Comparison of ENCODE assay signal across 19 cellular contexts in genomic region chr9:5760338-5760737, GRCh38.
"Had no signal": no experiment of that assay in that cellular context is flagged by ENCODE, and none has a peak within 500 bp of the region (broad histone marks: within the 10 kb centered on the region; RNA-seq: fewer than 3 reads in every experiment).

No MANE protein-coding gene starts in this region.

- H3K27me3 ChIP-seq: adrenal gland, stomach had no signal

- H3K27ac ChIP-seq: adrenal gland, lower lobe of right lung, stomach had no signal

- H3K9me3 ChIP-seq: adrenal gland, lower lobe of right lung, stomach had no signal

- FAIRE-seq: bronchial epithelial cell, frontal cortex had no signal

- DNase-seq: activated CD4-positive, alpha-beta T cell treated with anti-CD3 and anti-CD28 coated beads, Interleukin-2, amount 50 U/mL, for 1 hour; activated gamma-delta T cell; adrenal gland; cerebellar nuclear complex; cortex of kidney; hypothalamus; islet precursor cell; lower lobe of right lung; nucleus accumbens; stimulated activated CD4-positive, alpha-beta T cell treated with anti-CD3 and anti-CD28 coated beads, Interleukin-4, amount 100 ng/mL, for 24 hours; stomach; T-helper 2 cell had no signal

- H3K27ac Mint-ChIP-seq: nephron; stimulated activated effector memory CD8-positive, alpha-beta T cell treated with anti-CD3 and anti-CD28 coated beads, Interleukin-12 subunit alpha, Interleukin-12 subunit beta, amount 100 ng/mL, for 72 hours; type B pancreatic cell; WTC11 had no signal

- ATAC-seq: lower lobe of right lung; sciatic nerve; stimulated activated effector memory CD8-positive, alpha-beta T cell treated with anti-CD3 and anti-CD28 coated beads, Interleukin-12 subunit alpha, Interleukin-12 subunit beta, amount 100 ng/mL, for 72 hours; WTC11 had no signal

- H3K4me1 Mint-ChIP-seq: stimulated activated effector memory CD8-positive, alpha-beta T cell treated with anti-CD3 and anti-CD28 coated beads, Interleukin-12 subunit alpha, Interleukin-12 subunit beta, amount 100 ng/mL, for 72 hours had no signal

- H3K9me3 Mint-ChIP-seq: nephron; stimulated activated effector memory CD8-positive, alpha-beta T cell treated with anti-CD3 and anti-CD28 coated beads, Interleukin-12 subunit alpha, Interleukin-12 subunit beta, amount 100 ng/mL, for 72 hours; type B pancreatic cell; WTC11 had no signal

- H3K4me1 ChIP-seq: adrenal gland, lower lobe of right lung, stomach had no signal

- H3K4me3 ChIP-seq: adrenal gland, lower lobe of right lung, stomach had no signal

- H3K4me3 Mint-ChIP-seq: nephron; stimulated activated effector memory CD8-positive, alpha-beta T cell treated with anti-CD3 and anti-CD28 coated beads, Interleukin-12 subunit alpha, Interleukin-12 subunit beta, amount 100 ng/mL, for 72 hours; type B pancreatic cell; WTC11 had no signal

- H3K27me3 Mint-ChIP-seq: type B pancreatic cell had no signal
